Comparison of ENCODE assay signal across 1 cellular context in the genomic region with DNA sequence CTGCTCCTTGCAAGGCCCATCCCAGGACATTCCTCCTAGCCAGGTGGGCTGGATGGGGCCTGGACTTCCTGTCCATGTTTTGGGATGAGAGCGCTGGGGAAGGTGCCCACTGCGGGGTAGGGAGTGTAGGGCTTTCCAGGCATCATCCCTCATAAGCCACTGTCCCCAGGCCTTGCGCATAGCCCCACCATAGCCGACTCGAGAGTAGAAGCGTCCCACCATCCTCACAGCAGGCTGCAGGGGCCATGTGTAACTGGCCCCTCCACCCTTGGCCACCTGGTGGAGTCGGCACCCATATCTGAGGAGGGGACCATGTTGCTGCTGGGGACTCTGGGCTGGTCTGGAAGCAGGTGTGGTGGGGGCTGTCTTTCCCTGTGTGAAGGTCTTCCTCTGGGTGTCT.
TF ChIP-seq lines count a peak whose summit lies in the region.

No MANE protein-coding gene starts in this region.

TF ChIP-seq in endothelial cell of umbilical vein, 7 proteins besides CTCF, POLR2A, EP300 and RAD21 (continued from another document):
- no peak for TF ChIP-seq FOS (IDR thresholded peaks at IDR 0.05; ENCODE audit: borderline replicate concordance, insufficient read depth, low read length)
